29 cellular contexts compared by ENCODE assay signal in the genomic region with DNA sequence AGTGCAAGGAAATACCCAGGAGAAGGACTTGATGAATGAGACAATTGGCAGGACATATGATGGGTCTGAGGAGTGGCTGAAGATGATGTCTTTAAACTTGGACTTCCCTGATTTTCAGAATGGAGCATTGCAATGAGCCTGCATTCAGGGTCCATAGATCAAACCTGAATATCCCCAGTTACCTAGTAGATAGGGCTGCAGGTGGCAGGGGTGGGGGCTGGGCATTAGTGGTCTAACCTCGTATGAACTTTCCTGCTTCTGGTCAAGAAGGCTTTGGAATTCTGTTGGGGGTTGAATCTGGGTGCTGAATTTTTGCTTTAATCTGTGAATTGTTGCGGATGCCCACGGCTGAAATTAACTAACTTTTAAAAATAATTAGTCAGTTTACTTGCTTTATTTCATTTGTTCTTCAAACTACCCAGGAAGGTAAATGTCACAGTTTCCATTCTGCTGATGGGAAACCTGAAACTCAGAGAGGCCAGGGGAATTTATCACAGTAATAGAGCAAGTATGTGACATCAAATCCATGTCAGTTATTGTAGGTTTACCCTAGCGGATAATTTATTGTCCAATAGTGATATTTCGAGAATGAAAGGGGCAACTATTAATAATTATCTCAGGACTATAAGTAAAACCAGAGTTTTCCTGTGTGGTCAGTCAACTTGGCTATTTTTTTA. TPM values are rescaled to one million over a fixed set of nuclear protein-coding genes. Genes with fewer than 3 reads are reported as not detected.
"Had no signal": no experiment of that assay in that cellular context is flagged by ENCODE, and none has a peak within 500 bp of the region (broad histone marks: within the 10 kb centered on the region; RNA-seq: fewer than 3 reads in every experiment).

No MANE protein-coding gene starts in this region.

- H3K27me3 ChIP-seq: colonic mucosa, neural progenitor cell, sigmoid colon, tibial artery had no signal

- H3K9me3 ChIP-seq: colonic mucosa, left ventricle myocardium inferior, sigmoid colon, tibial artery had no signal

- H3K27ac Mint-ChIP-seq: activated CD4-positive, alpha-beta memory T cell treated with anti-CD3 and anti-CD28 coated beads for 36 hours; activated CD8-positive, alpha-beta memory T cell treated with anti-CD3 and anti-CD28 coated beads, Interleukin-2, amount 10 ng/mL, durations not matched to agents 7 days and 5 days; activated T-helper 2 cell treated with anti-CD3 and anti-CD28 coated beads, Interferon-gamma antibody, Interleukin-2, Interleukin-4, amounts not matched to agents 10 μg/mL and 5 μg/mL and 100 μg/mL, durations not matched to agents 14 hours and 24 hours and 36 hours; effector memory CD8-positive, alpha-beta T cell; neural progenitor cell had no signal

- H3K27me3 Mint-ChIP-seq: activated B cell treated with CpG ODN at 0.5 μM for 24 hours; activated CD4-positive, alpha-beta memory T cell treated with anti-CD3 and anti-CD28 coated beads for 36 hours; naive thymus-derived CD8-positive, alpha-beta T cell had no signal

- DNase-seq: activated B cell treated with CpG ODN at 0.5 μM for 24 hours; activated CD4-positive, alpha-beta memory T cell treated with anti-CD3 and anti-CD28 coated beads for 36 hours; activated CD4-positive, alpha-beta T cell treated with anti-CD3 and anti-CD28 coated beads for 4 hours; activated CD8-positive, alpha-beta memory T cell treated with anti-CD3 and anti-CD28 coated beads, Interleukin-2, amount 10 ng/mL, durations not matched to agents 7 days and 5 days; activated naive CD4-positive, alpha-beta T cell; activated T-cell treated with anti-CD3 and anti-CD28 coated beads, Interleukin-2, amount 50 U/mL, for 1 hour; amniotic stem cell; colonic mucosa; dorsolateral prefrontal cortex; effector memory CD8-positive, alpha-beta T cell; hippocampal formation; kidney glomerular epithelial cell; left ventricle myocardium inferior; naive thymus-derived CD8-positive, alpha-beta T cell; sigmoid colon; stimulated activated CD4-positive, alpha-beta T cell treated with anti-CD3 and anti-CD28 coated beads, Interleukin-2, amount 100 ng/mL, for 48 hours; stimulated activated CD8-positive, alpha-beta memory T cell treated with anti-CD3 and anti-CD28 coated beads, Interleukin-4, amount 100 ng/mL, for 48 hours; stimulated activated naive CD4-positive, alpha-beta T cell treated with Interleukin-2 at 50 U/mL for 16 hours; T-helper 1 cell; T1000; tibial artery had no signal

- H3K4me1 Mint-ChIP-seq: neural progenitor cell had no signal

- H3K4me3 ChIP-seq: colonic mucosa, dorsolateral prefrontal cortex, left ventricle myocardium inferior, neural progenitor cell, sigmoid colon, smooth muscle cell, tibial artery had no signal

- H3K9me3 Mint-ChIP-seq: activated B cell treated with CpG ODN at 0.5 μM for 24 hours; activated CD4-positive, alpha-beta memory T cell treated with anti-CD3 and anti-CD28 coated beads for 36 hours; activated T-helper 2 cell treated with anti-CD3 and anti-CD28 coated beads, Interferon-gamma antibody, Interleukin-2, Interleukin-4, amounts not matched to agents 10 μg/mL and 5 μg/mL and 100 μg/mL, durations not matched to agents 14 hours and 24 hours and 36 hours; effector memory CD8-positive, alpha-beta T cell; naive thymus-derived CD8-positive, alpha-beta T cell; neural progenitor cell had no signal

- FAIRE-seq: endothelial cell of umbilical vein, frontal cortex had no signal

- H3K27ac ChIP-seq: colonic mucosa, dorsolateral prefrontal cortex, left ventricle myocardium inferior, neural progenitor cell, sigmoid colon, tibial artery had no signal

- H3K36me3 Mint-ChIP-seq: activated CD4-positive, alpha-beta memory T cell treated with anti-CD3 and anti-CD28 coated beads for 36 hours; activated CD8-positive, alpha-beta memory T cell treated with anti-CD3 and anti-CD28 coated beads, Interleukin-2, amount 10 ng/mL, durations not matched to agents 7 days and 5 days; naive thymus-derived CD8-positive, alpha-beta T cell; neural progenitor cell had no signal

- H3K36me3 ChIP-seq: colonic mucosa, left ventricle myocardium inferior, neural progenitor cell, sigmoid colon, tibial artery had no signal

- H3K9ac ChIP-seq: neural progenitor cell had no signal

- H2AFZ ChIP-seq: neural progenitor cell had no signal

- H3K4me3 Mint-ChIP-seq: activated B cell treated with CpG ODN at 0.5 μM for 24 hours; activated CD4-positive, alpha-beta memory T cell treated with anti-CD3 and anti-CD28 coated beads for 36 hours; activated CD8-positive, alpha-beta memory T cell treated with anti-CD3 and anti-CD28 coated beads, Interleukin-2, amount 10 ng/mL, durations not matched to agents 7 days and 5 days; effector memory CD8-positive, alpha-beta T cell; naive thymus-derived CD8-positive, alpha-beta T cell; neural progenitor cell had no signal

- ATAC-seq: activated CD8-positive, alpha-beta memory T cell treated with anti-CD3 and anti-CD28 coated beads, Interleukin-2, amount 10 ng/mL, durations not matched to agents 7 days and 5 days; effector memory CD8-positive, alpha-beta T cell; esophagus mucosa; naive thymus-derived CD8-positive, alpha-beta T cell had no signal

- H3K4me2 ChIP-seq: neural progenitor cell, smooth muscle cell had no signal

- H3K4me1 ChIP-seq: colonic mucosa, left ventricle myocardium inferior, neural progenitor cell, sigmoid colon, tibial artery had no signal

RNA-seq across cellular contexts. Expression of a gene that starts 40.9 kb away (rescaled TPM):
- total RNA-seq: activated B cell treated with CpG ODN at 0.5 μM for 24 hours; activated CD4-positive, alpha-beta memory T cell treated with anti-CD3 and anti-CD28 coated beads for 36 hours; activated CD8-positive, alpha-beta memory T cell treated with anti-CD3 and anti-CD28 coated beads, Interleukin-2, amount 10 ng/mL, durations not matched to agents 7 days and 5 days; activated T-helper 2 cell treated with anti-CD3 and anti-CD28 coated beads, Interferon-gamma antibody, Interleukin-2, Interleukin-4, amounts not matched to agents 10 μg/mL and 5 μg/mL and 100 μg/mL, durations not matched to agents 14 hours and 24 hours and 36 hours; bronchial epithelial cell; endothelial cell of umbilical vein; frontal cortex; left ventricle myocardium inferior; naive thymus-derived CD8-positive, alpha-beta T cell; posterior vena cava; sigmoid colon had no signal
- polyA plus RNA-seq: naive thymus-derived CD8-positive, alpha-beta T cell had no signal
